Comparison of ENCODE assay signal across 11 cellular contexts in the genomic region with DNA sequence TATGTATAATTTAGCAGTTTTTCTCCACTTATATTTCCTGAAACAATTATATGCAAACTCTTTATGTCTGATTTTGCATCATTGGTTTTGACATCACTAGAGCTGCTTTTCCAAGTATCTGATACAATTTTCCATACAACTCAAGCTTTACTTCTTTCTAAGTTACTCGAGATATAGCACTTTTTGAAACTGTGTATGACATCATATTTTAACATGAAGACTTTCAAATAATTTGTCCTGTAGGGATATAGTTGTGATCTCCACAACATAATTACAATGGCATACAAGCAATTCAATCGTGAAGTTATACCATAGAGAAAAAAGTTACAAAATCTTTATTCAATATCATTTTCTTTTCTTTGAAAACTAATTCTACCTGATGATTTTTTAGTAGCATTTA.
"Had no signal": no experiment of that assay in that cellular context is flagged by ENCODE, and none has a peak within 500 bp of the region (broad histone marks: within the 10 kb centered on the region; RNA-seq: fewer than 3 reads in every experiment).

No MANE protein-coding gene starts in this region.

- H3K4me1 ChIP-seq: HAP-1 had no signal

- H3K9me3 ChIP-seq: HAP-1 had no signal

- H3K27ac Mint-ChIP-seq: GM23338, H9, HFFc6 had no signal

- H3K9me3 Mint-ChIP-seq: GM23338, H9, HFFc6 had no signal

- H3K4me3 Mint-ChIP-seq: GM23338, H9, HFFc6 had no signal

- H3K4me2 ChIP-seq: GM23338 had no signal

- DNase-seq: GM23248, GOT3, H7, H9, HCEC 1CT, HFFc6 had no signal

- H2AFZ ChIP-seq: GM23248, GM23338 had no signal

- H3K4me3 ChIP-seq: GM23248, GM23338, HAP-1 had no signal

- ATAC-seq: GM23338, HCT116 had no signal

- H3K27ac ChIP-seq: GM23248 had no signal

- H3K9ac ChIP-seq: GM23248 had no signal

- H3K36me3 ChIP-seq: HAP-1 had no signal

- FAIRE-seq: H1, H54 had no signal
